In the genomic region with DNA sequence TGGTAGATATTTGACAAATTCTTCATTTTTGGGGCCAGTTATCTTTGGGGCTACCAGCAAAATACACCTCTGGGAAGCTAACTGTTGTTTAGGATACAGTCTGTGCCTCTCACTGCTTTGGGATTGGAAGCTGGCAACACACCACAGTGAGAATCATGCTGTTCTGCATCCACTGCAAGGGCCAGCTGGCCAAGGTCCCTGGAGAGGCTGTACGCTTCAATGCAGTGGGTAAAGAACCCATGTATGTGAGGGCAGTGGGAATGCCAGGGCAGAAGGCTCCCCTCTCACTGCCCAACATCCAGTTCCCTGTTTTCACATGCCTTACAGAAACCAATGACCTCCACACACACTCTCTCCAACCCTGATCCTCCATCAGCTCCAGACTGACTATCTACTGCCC, we compare ENCODE assay signal across 17 cellular contexts. TPM values are rescaled to one million over a fixed set of nuclear protein-coding genes. Genes with fewer than 3 reads are reported as not detected.
DNase-seq lines count a peak whose midpoint lies in the region; ATAC-seq and TF ChIP-seq lines count a peak whose summit lies in the region.
"Had no signal": no experiment of that assay in that cellular context is flagged by ENCODE, and none has a peak within 500 bp of the region (broad histone marks: within the 10 kb centered on the region; RNA-seq: fewer than 3 reads in every experiment).

No MANE protein-coding gene starts in this region.

- no peaks in the 10 kb centered on the region for H3K9me3 ChIP-seq in Karpas-422 (ENCODE audit: low read length)
- H3K9me3 ChIP-seq: SJSA1 had no signal

- peak overlapping the region; percentile 74 for H3K4me2 ChIP-seq in Karpas-422 (ENCODE audit: low read depth, low read length, poor library complexity, severe bottlenecking)
- H3K4me2 ChIP-seq: KMS-11 had no signal

- CTCF ChIA-PET in activated B cell treated with CpG ODN at 0.5 μM for 24 hours (lab: Charles Lee), result no interaction called here

- peak overlapping the region; percentile 94 for H3K27ac ChIP-seq in Karpas-422 (ENCODE audit: low read length)
- H3K27ac ChIP-seq: 22Rv1, KMS-11, SJSA1 had no signal

- peak overlapping the region; percentile 66 for H3K9ac ChIP-seq in Karpas-422 (ENCODE audit: low read length)
- H3K9ac ChIP-seq: KMS-11 had no signal

- no peaks in the 10 kb centered on the region for H3K9me2 ChIP-seq in Karpas-422 (replicated peaks; ENCODE audit: insufficient read depth, low read length)

- H3K9me3 Mint-ChIP-seq in activated B cell treated with CpG ODN at 0.5 μM for 24 hours, result no peaks in the 10 kb centered on the region
- no peaks in the 10 kb centered on the region for H3K9me3 Mint-ChIP-seq in stimulated activated effector memory CD8-positive, alpha-beta T cell treated with anti-CD3 and anti-CD28 coated beads, Interleukin-12 subunit alpha, Interleukin-12 subunit beta, amount 100 ng/mL, for 72 hours
- H3K9me3 Mint-ChIP-seq: HFFc6 had no signal

- H3K4me3 ChIP-seq in Karpas-422 (ENCODE audit: low read length), result peak overlapping the region; percentile 57
- H3K4me3 ChIP-seq: SJSA1 had no signal

- intact Hi-C loops in activated B cell treated with CpG ODN at 0.5 μM for 24 hours (cut with micrococcal nuclease), result no loop called here

- no peaks in the 10 kb centered on the region for H3K27me3 Mint-ChIP-seq in activated B cell treated with CpG ODN at 0.5 μM for 24 hours

- peaks cover 93% of the 10 kb centered on the region for H3K4me1 ChIP-seq in Karpas-422 (ENCODE audit: low read length)

- peak overlapping the region; percentile 26 for H3K27ac Mint-ChIP-seq in activated B cell treated with CpG ODN at 0.5 μM for 24 hours
- H3K27ac Mint-ChIP-seq in stimulated activated effector memory CD8-positive, alpha-beta T cell treated with anti-CD3 and anti-CD28 coated beads, Interleukin-12 subunit alpha, Interleukin-12 subunit beta, amount 100 ng/mL, for 72 hours, result peak overlapping the region; percentile 19
- H3K27ac Mint-ChIP-seq: HFFc6 had no signal

- no peaks in the 10 kb centered on the region for H3K27me3 ChIP-seq in Karpas-422 (ENCODE audit: low read length)
- H3K27me3 ChIP-seq: SJSA1 had no signal

- peaks cover 96% of the 10 kb centered on the region for H3K79me2 ChIP-seq in Karpas-422 (ENCODE audit: low read length)

- peaks cover 41% of the 10 kb centered on the region for H3K4me1 Mint-ChIP-seq in activated B cell treated with CpG ODN at 0.5 μM for 24 hours
- H3K4me1 Mint-ChIP-seq in stimulated activated effector memory CD8-positive, alpha-beta T cell treated with anti-CD3 and anti-CD28 coated beads, Interleukin-12 subunit alpha, Interleukin-12 subunit beta, amount 100 ng/mL, for 72 hours, result peaks cover 51% of the 10 kb centered on the region

- peaks cover 42% of the 10 kb centered on the region for H3K36me3 Mint-ChIP-seq in activated B cell treated with CpG ODN at 0.5 μM for 24 hours (ENCODE audit: low read depth)
- H3K36me3 Mint-ChIP-seq in stimulated activated effector memory CD8-positive, alpha-beta T cell treated with anti-CD3 and anti-CD28 coated beads, Interleukin-12 subunit alpha, Interleukin-12 subunit beta, amount 100 ng/mL, for 72 hours, result peaks cover 5% of the 10 kb centered on the region

- H4K20me1 ChIP-seq in Karpas-422 (ENCODE audit: insufficient read depth, low read depth, low read length), result no peaks in the 10 kb centered on the region

- H3K36me3 ChIP-seq in Karpas-422 (ENCODE audit: insufficient read depth, low read length), result peaks cover 9% of the 10 kb centered on the region; the same call in 1 of the 2 replicates
- H3K36me3 ChIP-seq: SJSA1 had no signal

- POLR2A ChIA-PET in activated B cell treated with CpG ODN at 0.5 μM for 24 hours (lab: Charles Lee), result no interaction called here

- no peak for TF ChIP-seq CTCF in activated B cell treated with CpG ODN at 0.5 μM for 24 hours (IDR thresholded peaks at IDR 0.05)

- ATAC-seq in activated B cell treated with CpG ODN at 0.5 μM for 24 hours (ENCODE audit: low read depth) (no peak), HG02884 (IDR thresholded peaks at IDR 0.05; ENCODE audit: unreplicated experiment) (no peak)
- ATAC-seq in stimulated activated effector memory CD8-positive, alpha-beta T cell treated with anti-CD3 and anti-CD28 coated beads, Interleukin-12 subunit alpha, Interleukin-12 subunit beta, amount 100 ng/mL, for 72 hours, result no peak
- ATAC-seq: HepG2 had no signal

- H3K4me3 Mint-ChIP-seq in activated B cell treated with CpG ODN at 0.5 μM for 24 hours, result no peak overlapping the region
- H3K4me3 Mint-ChIP-seq in stimulated activated effector memory CD8-positive, alpha-beta T cell treated with anti-CD3 and anti-CD28 coated beads, Interleukin-12 subunit alpha, Interleukin-12 subunit beta, amount 100 ng/mL, for 72 hours, result no peak overlapping the region
- H3K4me3 Mint-ChIP-seq: HFFc6 had no signal

- peak; percentile 6 for DNase-seq in activated effector memory CD4-positive, alpha-beta T cell treated with anti-CD3 and anti-CD28 coated beads, Interleukin-2, amount 50 U/mL, for 16 hours
- DNase-seq in activated effector memory CD4-positive, alpha-beta T cell treated with Interleukin-2 at 50 U/mL for 16 hours, result no peak
- DNase-seq in Karpas-422, result peak; percentile 52
- DNase-seq in activated B cell treated with CpG ODN at 0.5 μM for 24 hours, result no peak
- no peak for DNase-seq in stimulated activated effector memory CD8-positive, alpha-beta T cell treated with anti-CD3 and anti-CD28 coated beads, Interleukin-12 subunit alpha, Interleukin-12 subunit beta, amount 100 ng/mL, for 72 hours (ENCODE audit: low spot score in 2 of 2)
- DNase-seq in hypothalamus (lab: John Stamatoyannopoulos, UW), result no peak
- no peak for DNase-seq in AG08396 (ENCODE audit: low spot score)
- DNase-seq: HFFc6, NCI-H1092, NCI-H146, NCI-H2081, NCI-H510A had no signal

- no peak overlapping the region for H2AFZ ChIP-seq in Karpas-422 (ENCODE audit: low read length)

RNA-seq across cellular contexts. Expression of a gene that starts 20.1 kb away (rescaled TPM):
- total RNA-seq in Karpas-422 (2014; rRNA removed; shearing (Covaris generic); ENCODE audit: low replicate concordance), result 70.9 and 93.4 TPM in 2 replicates
- 38.5 and 43.4 TPM in 2 replicates for total RNA-seq in activated B cell treated with CpG ODN at 0.5 μM for 24 hours

RNA-seq across cellular contexts. Expression of a gene that starts 20.1 kb away (rescaled TPM):
- 67.1 and 78.6 TPM in 2 replicates for total RNA-seq in Karpas-422 (2014; rRNA removed; shearing (Covaris generic); ENCODE audit: low replicate concordance)
- 42.5 and 44.0 TPM in 2 replicates for total RNA-seq in activated B cell treated with CpG ODN at 0.5 μM for 24 hours

Comparison
In these comparisons a context has a peak if more than half of its experiments do, and no peak if none do; other contexts are left out.
1. DNase-seq: peak in activated effector memory CD4-positive, alpha-beta T cell treated with anti-CD3 and anti-CD28 coated beads, Interleukin-2, amount 50 U/mL, for 16 hours (single experiment) and Karpas-422 (single experiment); none in activated effector memory CD4-positive, alpha-beta T cell treated with Interleukin-2 at 50 U/mL for 16 hours (single experiment), activated B cell treated with CpG ODN at 0.5 μM for 24 hours (single experiment), stimulated activated effector memory CD8-positive, alpha-beta T cell treated with anti-CD3 and anti-CD28 coated beads, Interleukin-12 subunit alpha, Interleukin-12 subunit beta, amount 100 ng/mL, for 72 hours (0 of 2), hypothalamus (0 of 51) and AG08396 (single experiment).